ENCODE assay signal across 13 cellular contexts in genomic region chr22:46584081-46584903, GRCh38. TPM values are rescaled to one million over a fixed set of nuclear protein-coding genes. Genes with fewer than 3 reads are reported as not detected.
DNase-seq lines count a peak whose midpoint lies in the region; ATAC-seq and TF ChIP-seq lines count a peak whose summit lies in the region.
"Had no signal": no experiment of that assay in that cellular context is flagged by ENCODE, and none has a peak within 500 bp of the region (broad histone marks: within the 10 kb centered on the region; RNA-seq: fewer than 3 reads in every experiment).

No MANE protein-coding gene starts in this region.

- TF ChIP-seq CTCF in foreskin keratinocyte (conservative IDR thresholded peaks at IDR 0.05) (no peak), osteocyte (IDR thresholded peaks at IDR 0.05) (no peak)

- peak; percentile 40 for DNase-seq in EH (ENCODE audit: low read depth)
- DNase-seq in NT2/D1 (ENCODE audit: low read depth, low spot score): no peak
- DNase-seq in foreskin keratinocyte: peak; percentile 56 to 65
- DNase-seq in osteocyte (ENCODE audit: extremely low spot score, unreplicated experiment): no peak
- DNase-seq in HUDEP-2 (lab: John Stamatoyannopoulos, UW; ENCODE audit: unreplicated experiment in 76 of 76): no peak
- DNase-seq in activated CD8-positive, alpha-beta memory T cell treated with anti-CD3 and anti-CD28 coated beads for 24 hours: no peak
- DNase-seq in NCI-H748 (lab: John Stamatoyannopoulos, UW; ENCODE audit: unreplicated experiment): no peak
- DNase-seq: foreskin melanocyte, NCI-H1436 had no signal

- H3K36me3 Mint-ChIP-seq in osteocyte (ENCODE audit: unreplicated experiment): no peaks in the 10 kb centered on the region
- H3K36me3 Mint-ChIP-seq: memory B cell had no signal

- H3K36me3 ChIP-seq in NT2/D1 (ENCODE audit: insufficient read depth, insufficient read length, low read length): no peaks in the 10 kb centered on the region
- H3K36me3 ChIP-seq: vagina had no signal

- no peaks in the 10 kb centered on the region for H3K27me3 Mint-ChIP-seq in osteocyte (ENCODE audit: unreplicated experiment)
- H3K27me3 Mint-ChIP-seq: memory B cell had no signal

- H3K27ac ChIP-seq in foreskin keratinocyte: peak overlapping the region; percentile 30
- H3K27ac ChIP-seq: vagina had no signal

- no peaks in the 10 kb centered on the region for H3K9me3 Mint-ChIP-seq in osteocyte (ENCODE audit: unreplicated experiment)
- H3K9me3 Mint-ChIP-seq: activated T-helper 1 cell treated with anti-CD3 and anti-CD28 coated beads, Interleukin-12 subunit alpha, Interleukin-12 subunit beta, Interleukin-2, Interleukin-4 antibody, amounts not matched to agents 30 ng/mL and 10 ng/mL and 1 ng/mL, durations not matched to agents 14 hours and 24 hours and 36 hours; memory B cell had no signal

- H3K27me3 ChIP-seq in NT2/D1 (ENCODE audit: insufficient read depth, insufficient read length): peaks cover 9% of the 10 kb centered on the region
- peaks cover 4% of the 10 kb centered on the region for H3K27me3 ChIP-seq in foreskin keratinocyte
- H3K27me3 ChIP-seq: vagina had no signal

- peaks cover 40% of the 10 kb centered on the region for H3K4me1 Mint-ChIP-seq in osteocyte (ENCODE audit: unreplicated experiment)

- no peak overlapping the region for H3K4me3 ChIP-seq in NT2/D1 (ENCODE audit: insufficient read length, low read depth)

- no peaks in the 10 kb centered on the region for H3K9me3 ChIP-seq in NT2/D1 (ENCODE audit: insufficient read depth, low read length)
- H3K9me3 ChIP-seq: vagina had no signal

- H3K4me1 ChIP-seq in NT2/D1 (ENCODE audit: insufficient read depth, insufficient read length): peaks cover 25% of the 10 kb centered on the region
- no peaks in the 10 kb centered on the region for H3K4me1 ChIP-seq in foreskin keratinocyte

- H3K4me3 Mint-ChIP-seq in osteocyte (ENCODE audit: unreplicated experiment): peak overlapping the region; percentile 27
- H3K4me3 Mint-ChIP-seq: activated T-helper 1 cell treated with anti-CD3 and anti-CD28 coated beads, Interleukin-12 subunit alpha, Interleukin-12 subunit beta, Interleukin-2, Interleukin-4 antibody, amounts not matched to agents 30 ng/mL and 10 ng/mL and 1 ng/mL, durations not matched to agents 14 hours and 24 hours and 36 hours; memory B cell had no signal

- peak overlapping the region; percentile 61 for H3K27ac Mint-ChIP-seq in osteocyte (ENCODE audit: unreplicated experiment)
- H3K27ac Mint-ChIP-seq: activated T-helper 1 cell treated with anti-CD3 and anti-CD28 coated beads, Interleukin-12 subunit alpha, Interleukin-12 subunit beta, Interleukin-2, Interleukin-4 antibody, amounts not matched to agents 30 ng/mL and 10 ng/mL and 1 ng/mL, durations not matched to agents 14 hours and 24 hours and 36 hours had no signal

- peak overlapping the region; percentile 32 for H3K9ac ChIP-seq in NT2/D1 (ENCODE audit: insufficient read length, low read depth)

- ATAC-seq in foreskin keratinocyte (peak; percentile 72), GM19023 (IDR thresholded peaks at IDR 0.05; ENCODE audit: unreplicated experiment) (no peak)

RNA-seq across cellular contexts. Expression of gene GRAMD4, which starts 35.9 kb away (rescaled TPM):
- total RNA-seq in foreskin keratinocyte (10.5 and 15.1 TPM in 2 replicates), osteocyte (37.4 and 44.5 TPM in 2 replicates)
- polyA plus RNA-seq in foreskin keratinocyte: 5.5 and 5.9 TPM in 2 replicates

RNA-seq across cellular contexts. Expression of gene CELSR1, which starts 46.9 kb away (rescaled TPM):
- total RNA-seq in foreskin keratinocyte (19.2 and 24.9 TPM in 2 replicates), osteocyte (15.9 and 16.0 TPM in 2 replicates)
- 9.8 and 13.1 TPM in 2 replicates for polyA plus RNA-seq in foreskin keratinocyte

Comparison
In these comparisons a context has a peak if more than half of its experiments do, and no peak if none do; other contexts are left out.
1. DNase-seq: peak in EH (single experiment) and foreskin keratinocyte (2 of 2); none in NT2/D1 (single experiment), osteocyte (single experiment), HUDEP-2 (0 of 76), activated CD8-positive, alpha-beta memory T cell treated with anti-CD3 and anti-CD28 coated beads for 24 hours (single experiment) and NCI-H748 (single experiment).